ENCODE assay signal across 8 cellular contexts in genomic region chr1:220908757-220909156, GRCh38. TPM values are rescaled to one million over a fixed set of nuclear protein-coding genes. Genes with fewer than 3 reads are reported as not detected.
DNase-seq lines count a peak whose midpoint lies in the region; ATAC-seq and TF ChIP-seq lines count a peak whose summit lies in the region.

No MANE protein-coding gene starts in this region.

- intact Hi-C loops in Panc1 (cut with micrococcal nuclease; ENCODE audit: unreplicated experiment) (no loop called here), head of caudate nucleus (cut with DNase I) (no loop called here)

- H3K4me3 ChIP-seq in AG04450 (ENCODE audit: low read depth, low read length) = no peak overlapping the region
- no peak overlapping the region for H3K4me3 ChIP-seq in Panc1 (ENCODE audit: low read depth in 2 of 2, low read length in 2 of 2)
- H3K4me3 ChIP-seq in gastroesophageal sphincter = no peak overlapping the region

- H3K4me1 ChIP-seq in Panc1 (ENCODE audit: control insufficient read depth, insufficient read depth, low read length) = no peaks in the 10 kb centered on the region
- no peaks in the 10 kb centered on the region for H3K4me1 ChIP-seq in gastroesophageal sphincter

- H3K27ac ChIP-seq in AG04450 (ENCODE audit: low read depth, low read length) (no peak overlapping the region), Panc1 (ENCODE audit: low read length) (no peak overlapping the region), gastroesophageal sphincter (no peak overlapping the region)

- CTCF ChIA-PET in AG04450 (lab: Charles Lee) = interaction anchor here (0.8 to 3.4 kb wide), 8 partner anchors 22 to 527 kb away, joined by 3 to 36 read pairs (median 3); no protein-coding TSS in a partner anchor
- CTCF ChIA-PET in Panc1 (lab: Charles Lee) = interaction anchor here (0.5 to 0.7 kb wide), 3 partner anchors 428 to 793 kb away, joined by 3 to 4 read pairs (median 4); no protein-coding TSS in a partner anchor

- no TSS peak for BruUV-seq in Panc1 (replicated peaks; lab: Mats Ljungman, UMichigan)

- no peaks in the 10 kb centered on the region for H3K9me3 ChIP-seq in AG04450 (ENCODE audit: control insufficient read depth, insufficient read depth, low read length)
- H3K9me3 ChIP-seq in Panc1 (ENCODE audit: control insufficient read depth, insufficient read depth, low read depth, low read length) = no peaks in the 10 kb centered on the region
- no peaks in the 10 kb centered on the region for H3K9me3 ChIP-seq in gastroesophageal sphincter

- H3K27me3 ChIP-seq in AG04450 (ENCODE audit: control insufficient read depth, insufficient read depth, low read length) (no peaks in the 10 kb centered on the region), Panc1 (ENCODE audit: control insufficient read depth, insufficient read depth, low read length) (peaks cover 5% of the 10 kb centered on the region; the same call in 1 of the 2 replicates), gastroesophageal sphincter (no peaks in the 10 kb centered on the region)

- ATAC-seq in GM18909 (IDR thresholded peaks at IDR 0.05; ENCODE audit: poor library complexity, unreplicated experiment) (peak; percentile 51), Panc1 (no peak), gastroesophageal sphincter (no peak), GM19328 (IDR thresholded peaks at IDR 0.05; ENCODE audit: unreplicated experiment) (no peak)

- TF ChIP-seq POLR2A in gastroesophageal sphincter (IDR thresholded peaks at IDR 0.05) = no peak

- TF ChIP-seq CTCF in AG04450 (IDR thresholded peaks at IDR 0.05; ENCODE audit: low read depth, low read length) (peak; percentile 78), Panc1 (IDR thresholded peaks at IDR 0.05) (peak; percentile 43; the same call in 1 of the 2 replicates), gastroesophageal sphincter (IDR thresholded peaks at IDR 0.05) (peak; percentile 26 to 64 (median 58))

- WGBS in gastroesophageal sphincter (ENCODE audit: low coverage in 1 of 2), 2 donors = 57 to 64% methylated on average over 1 to 2 of the region's 2 CpGs

- TF ChIP-seq EP300 in gastroesophageal sphincter (IDR thresholded peaks at IDR 0.05) = no peak

- POLR2A ChIA-PET in AG04450 (lab: Yijun Ruan, JAX) (no interaction called here), Panc1 (lab: Charles Lee) (no interaction called here)

- in situ Hi-C loops in Panc1 (cut with HindIII; ENCODE audit: low pct_unique_long_range_greater_than_20kb, low sequenced_read_pairs) = no loop called here

- peak; percentile 7 for DNase-seq in AG04450 (ENCODE audit: low read depth, low spot score)
- peak; percentile 2 for DNase-seq in Panc1 (ENCODE audit: low read depth, low spot score)
- DNase-seq in head of caudate nucleus = no peak
- DNase-seq in hypothalamus (lab: John Stamatoyannopoulos, UW) = no peak
- no peak for DNase-seq in central memory CD4-positive, alpha-beta T cell

- H3K36me3 ChIP-seq in Panc1 (ENCODE audit: control insufficient read depth, insufficient read depth, low read length) = no peaks in the 10 kb centered on the region
- no peaks in the 10 kb centered on the region for H3K36me3 ChIP-seq in gastroesophageal sphincter

RNA-seq across cellular contexts. Expression of gene HLX, which starts 29.5 kb away (rescaled TPM):
- 3.7 TPM in 2 replicates for polyA plus RNA-seq in AG04450 (2011; rRNA removed)
- polyA minus RNA-seq in AG04450 (2011; rRNA and poly(A)+ RNA removed) = 2.6 and 7.2 TPM in 2 replicates
- total RNA-seq in Panc1 (2021; ENCODE audit: unreplicated experiment) (0.39 TPM), gastroesophageal sphincter (10 to 100 TPM in 3 of 4 donors, 1 to 10 TPM in 1; 7.1 to 18.1 (median 13.5) TPM)
- polyA plus RNA-seq in Panc1 (2012; ENCODE audit: insufficient read length) = 0.44 TPM

Comparison
In these comparisons a context has a peak if more than half of its experiments do, and no peak if none do; other contexts are left out.
1. DNase-seq: peak in AG04450 (single experiment) and Panc1 (single experiment); none in head of caudate nucleus (0 of 42), hypothalamus (0 of 51) and central memory CD4-positive, alpha-beta T cell (single experiment).
2. Peak in every context shown above with its lines, with median percentiles within 50 percentile points of each other: CTCF ChIP-seq.